ENCODE assay signal across 16 cellular contexts in the genomic region with DNA sequence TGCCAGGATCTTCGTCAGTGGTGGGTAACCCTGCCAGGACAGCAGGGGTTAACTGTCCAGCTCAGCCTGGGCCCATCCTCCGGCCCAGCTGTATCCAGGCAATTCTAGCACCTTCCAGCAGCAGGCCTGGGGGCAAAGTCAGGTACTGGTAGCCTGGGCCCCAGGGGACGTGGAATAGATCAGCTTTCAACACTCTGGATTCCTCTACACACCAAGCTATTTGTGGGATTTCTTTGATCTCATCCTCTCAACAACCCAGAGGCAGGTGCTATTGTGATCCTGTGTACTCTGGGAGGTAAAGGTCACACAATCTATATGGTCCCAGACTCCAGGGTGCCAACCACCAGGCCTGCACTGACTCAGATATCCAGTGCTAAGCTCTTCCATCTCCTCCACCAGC.
"Had no signal": no experiment of that assay in that cellular context is flagged by ENCODE, and none has a peak within 500 bp of the region (broad histone marks: within the 10 kb centered on the region; RNA-seq: fewer than 3 reads in every experiment).

No MANE protein-coding gene starts in this region.

- H3K27me3 ChIP-seq: foreskin keratinocyte, tibial nerve, vagina had no signal

- H3K9me3 Mint-ChIP-seq: activated CD4-positive, alpha-beta memory T cell treated with anti-CD3 and anti-CD28 coated beads, Interleukin-2, amount 10 ng/mL, durations not matched to agents 7 days and 5 days; memory B cell; neural crest cell; stimulated activated naive CD8-positive, alpha-beta T cell treated with anti-CD3 and anti-CD28 coated beads, Interleukin-15, Interleukin-2, amounts not matched to agents 100 ng/mL and 50 ng/mL, for 24 hours had no signal

- H3K27ac Mint-ChIP-seq: activated CD4-positive, alpha-beta memory T cell treated with anti-CD3 and anti-CD28 coated beads, Interleukin-2, amount 10 ng/mL, durations not matched to agents 7 days and 5 days; activated CD8-positive, alpha-beta memory T cell treated with anti-CD3 and anti-CD28 coated beads, Interleukin-2, amount 10 ng/mL, durations not matched to agents 7 days and 5 days; activated naive CD8-positive, alpha-beta T cell; memory B cell; stimulated activated naive CD8-positive, alpha-beta T cell treated with anti-CD3 and anti-CD28 coated beads, Interleukin-15, Interleukin-2, amounts not matched to agents 100 ng/mL and 50 ng/mL, for 24 hours had no signal

- ATAC-seq: activated CD8-positive, alpha-beta memory T cell treated with anti-CD3 and anti-CD28 coated beads, Interleukin-2, amount 10 ng/mL, durations not matched to agents 7 days and 5 days; foreskin keratinocyte; right cardiac atrium had no signal

- DNase-seq: activated CD4-positive, alpha-beta memory T cell treated with anti-CD3 and anti-CD28 coated beads, Interleukin-2, amount 10 ng/mL, durations not matched to agents 7 days and 5 days; activated CD4-positive, alpha-beta T cell treated with anti-CD3 and anti-CD28 coated beads for 48 hours; activated CD4-positive, CD25-positive, alpha-beta regulatory T cell; activated CD8-positive, alpha-beta memory T cell treated with anti-CD3 and anti-CD28 coated beads, Interleukin-2, amount 10 ng/mL, durations not matched to agents 7 days and 5 days; amygdala; foreskin keratinocyte; kidney glomerular epithelial cell; right cardiac atrium; stimulated activated CD4-positive, alpha-beta T cell treated with anti-CD3 and anti-CD28 coated beads, Interleukin-2, amount 100 ng/mL, for 24 hours had no signal

- H3K27ac ChIP-seq: foreskin keratinocyte, prostate gland, tibial nerve, vagina had no signal

- H3K4me3 ChIP-seq: prostate gland, tibial nerve, vagina had no signal

- H3K4me3 Mint-ChIP-seq: activated CD4-positive, alpha-beta memory T cell treated with anti-CD3 and anti-CD28 coated beads, Interleukin-2, amount 10 ng/mL, durations not matched to agents 7 days and 5 days; activated CD8-positive, alpha-beta memory T cell treated with anti-CD3 and anti-CD28 coated beads, Interleukin-2, amount 10 ng/mL, durations not matched to agents 7 days and 5 days; activated naive CD8-positive, alpha-beta T cell; memory B cell; neural crest cell; stimulated activated naive CD8-positive, alpha-beta T cell treated with anti-CD3 and anti-CD28 coated beads, Interleukin-15, Interleukin-2, amounts not matched to agents 100 ng/mL and 50 ng/mL, for 24 hours had no signal

- H3K36me3 ChIP-seq: prostate gland had no signal

- H3K4me1 ChIP-seq: foreskin keratinocyte, prostate gland, tibial nerve, vagina had no signal

- H3K27me3 Mint-ChIP-seq: activated CD4-positive, alpha-beta memory T cell treated with anti-CD3 and anti-CD28 coated beads, Interleukin-2, amount 10 ng/mL, durations not matched to agents 7 days and 5 days; activated CD8-positive, alpha-beta memory T cell treated with anti-CD3 and anti-CD28 coated beads, Interleukin-2, amount 10 ng/mL, durations not matched to agents 7 days and 5 days; activated naive CD8-positive, alpha-beta T cell; memory B cell; stimulated activated naive CD8-positive, alpha-beta T cell treated with anti-CD3 and anti-CD28 coated beads, Interleukin-15, Interleukin-2, amounts not matched to agents 100 ng/mL and 50 ng/mL, for 24 hours had no signal

- H3K4me1 Mint-ChIP-seq: activated CD4-positive, alpha-beta memory T cell treated with anti-CD3 and anti-CD28 coated beads, Interleukin-2, amount 10 ng/mL, durations not matched to agents 7 days and 5 days; activated CD8-positive, alpha-beta memory T cell treated with anti-CD3 and anti-CD28 coated beads, Interleukin-2, amount 10 ng/mL, durations not matched to agents 7 days and 5 days; neural crest cell had no signal

- H3K9me3 ChIP-seq: prostate gland, tibial nerve, vagina had no signal
